ENCODE assay signal across 8 cellular contexts in the genomic region with DNA sequence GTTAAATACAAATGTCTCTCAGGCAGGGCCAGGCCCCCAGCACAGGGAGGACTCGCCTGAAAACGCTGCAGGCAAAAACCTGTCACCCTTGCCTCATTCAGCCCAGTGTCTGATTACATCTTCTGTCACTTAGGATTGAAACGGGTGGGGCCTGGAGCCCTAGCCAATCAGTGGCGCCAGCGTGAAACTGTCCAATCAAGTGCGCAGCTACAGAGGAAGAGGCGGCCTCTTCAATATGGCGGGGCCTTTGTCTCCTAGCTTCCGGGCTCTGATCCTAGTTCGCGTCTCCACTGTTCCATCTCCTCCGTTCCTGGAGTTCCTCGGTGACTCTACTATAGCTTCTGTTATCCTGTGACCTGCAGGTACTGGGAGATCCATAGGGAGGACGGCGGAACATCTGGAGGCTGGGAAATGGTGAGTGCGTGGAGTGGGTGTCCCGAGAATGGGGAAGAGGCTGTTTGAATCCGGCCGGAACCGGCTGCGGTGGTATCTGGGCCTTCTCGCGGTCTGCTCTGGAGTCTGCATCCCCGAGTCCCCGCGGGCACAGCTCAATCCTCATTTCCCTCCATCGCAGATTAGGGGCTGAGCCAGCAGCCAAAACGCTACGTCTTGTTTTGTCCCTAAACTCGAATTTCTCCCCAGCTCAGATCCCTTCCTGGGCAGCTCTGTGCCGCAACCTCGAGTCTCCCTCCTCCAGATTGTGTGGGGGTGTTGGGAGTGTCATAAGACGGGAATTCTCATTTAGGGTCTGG. TPM values are rescaled to one million over a fixed set of nuclear protein-coding genes. Genes with fewer than 3 reads are reported as not detected.
DNase-seq lines count a peak whose midpoint lies in the region; ATAC-seq, FAIRE-seq and TF ChIP-seq lines count a peak whose summit lies in the region.

ZNF736 (plus strand) TSS at position 222 of the 752 bp plus-strand sequence; CDS start at position 412, 190 bp downstream.

- H3K27me3 Mint-ChIP-seq in activated T-helper 1 cell treated with anti-CD3 and anti-CD28 coated beads, Interleukin-12 subunit alpha, Interleukin-12 subunit beta, Interleukin-2, Interleukin-4 antibody, amounts not matched to agents 30 ng/mL and 10 ng/mL and 1 ng/mL, durations not matched to agents 14 hours and 24 hours and 36 hours (ENCODE audit: insufficient read depth), result no peaks in the 10 kb centered on the region

- H3K36me3 Mint-ChIP-seq in activated T-helper 1 cell treated with anti-CD3 and anti-CD28 coated beads, Interleukin-12 subunit alpha, Interleukin-12 subunit beta, Interleukin-2, Interleukin-4 antibody, amounts not matched to agents 30 ng/mL and 10 ng/mL and 1 ng/mL, durations not matched to agents 14 hours and 24 hours and 36 hours (ENCODE audit: low read depth), result peaks cover 12% of the 10 kb centered on the region

- peak within 1 kb of the TSS; percentile 91 for H3K27ac ChIP-seq in fibroblast of lung (ENCODE audit: insufficient read depth, low read length)
- H3K27ac ChIP-seq in temporal lobe (ENCODE audit: low read depth, low read length), result peak within 1 kb of the TSS; percentile 40

- H3K4me1 Mint-ChIP-seq in activated T-helper 1 cell treated with anti-CD3 and anti-CD28 coated beads, Interleukin-12 subunit alpha, Interleukin-12 subunit beta, Interleukin-2, Interleukin-4 antibody, amounts not matched to agents 30 ng/mL and 10 ng/mL and 1 ng/mL, durations not matched to agents 14 hours and 24 hours and 36 hours (ENCODE audit: low read depth), result peaks cover 25% of the 10 kb centered on the region

- H3K4me3 ChIP-seq in fibroblast of lung (replicated peaks in 1 of 4; ENCODE audit: control extremely low read depth in 1 of 4, insufficient read depth in 1 of 4, low read depth in 3 of 4, low read length in 4 of 4), result peak within 1 kb of the TSS; percentile 67 to 96 (median 86)

- peak; percentile 100 for ATAC-seq in GM21576 (IDR thresholded peaks at IDR 0.05; ENCODE audit: unreplicated experiment)

- peak within 1 kb of the TSS; percentile 49 for H3K4me2 ChIP-seq in fibroblast of lung (ENCODE audit: extremely low read depth, insufficient read depth, low read length)

- H3K79me2 ChIP-seq in fibroblast of lung (ENCODE audit: control insufficient read depth, insufficient read depth, low read length), result peaks cover 21% of the 10 kb centered on the region

- H3K4me3 Mint-ChIP-seq in activated T-helper 1 cell treated with anti-CD3 and anti-CD28 coated beads, Interleukin-12 subunit alpha, Interleukin-12 subunit beta, Interleukin-2, Interleukin-4 antibody, amounts not matched to agents 30 ng/mL and 10 ng/mL and 1 ng/mL, durations not matched to agents 14 hours and 24 hours and 36 hours, result peak within 1 kb of the TSS; percentile 96

- H3K9me3 Mint-ChIP-seq in activated T-helper 1 cell treated with anti-CD3 and anti-CD28 coated beads, Interleukin-12 subunit alpha, Interleukin-12 subunit beta, Interleukin-2, Interleukin-4 antibody, amounts not matched to agents 30 ng/mL and 10 ng/mL and 1 ng/mL, durations not matched to agents 14 hours and 24 hours and 36 hours, result peaks cover 7% of the 10 kb centered on the region

- FAIRE-seq in RCC 7860 (lab: Jason Lieb, UNC), result peak; percentile 93

- H3K27me3 ChIP-seq in fibroblast of lung (ENCODE audit: control insufficient read depth, insufficient read depth, low read length), result no peaks in the 10 kb centered on the region

- H3K36me3 ChIP-seq in fibroblast of lung (ENCODE audit: control insufficient read depth, insufficient read depth, low read length), result no peaks in the 10 kb centered on the region

- H3K4me1 ChIP-seq in fibroblast of lung (ENCODE audit: control insufficient read depth, extremely low read depth, insufficient read depth, low read length), result no peaks in the 10 kb centered on the region

- intact Hi-C loops in activated T-helper 1 cell treated with anti-CD3 and anti-CD28 coated beads, Interleukin-12 subunit alpha, Interleukin-12 subunit beta, Interleukin-2, Interleukin-4 antibody, amounts not matched to agents 30 ng/mL and 10 ng/mL and 1 ng/mL, durations not matched to agents 14 hours and 24 hours and 36 hours (cut with micrococcal nuclease), result loop anchor here (1.0 to 5.0 kb wide), 7 partner anchors 33 to 1059 kb away; partner anchors contain the start of genes ERV3-1, ZNF107, ZNF273 and ZNF680

- peak within 1 kb of the TSS; percentile 87 for H3K9ac ChIP-seq in fibroblast of lung (ENCODE audit: insufficient read depth, low read length)

- no peaks in the 10 kb centered on the region for H4K20me1 ChIP-seq in fibroblast of lung (ENCODE audit: control insufficient read depth, extremely low read depth, insufficient read depth, low read length)

- no peak for TF ChIP-seq CTCF in fibroblast of lung (conservative IDR thresholded peaks at IDR 0.05 in 1 of 2, IDR thresholded peaks at IDR 0.05 in 1 of 2; ENCODE audit: low read depth in 1 of 2, low read length in 2 of 2)

- peak within 1 kb of the TSS; percentile 95 for H3K27ac Mint-ChIP-seq in activated T-helper 1 cell treated with anti-CD3 and anti-CD28 coated beads, Interleukin-12 subunit alpha, Interleukin-12 subunit beta, Interleukin-2, Interleukin-4 antibody, amounts not matched to agents 30 ng/mL and 10 ng/mL and 1 ng/mL, durations not matched to agents 14 hours and 24 hours and 36 hours

- no peaks in the 10 kb centered on the region for H3K9me3 ChIP-seq in fibroblast of lung (ENCODE audit: control insufficient read depth, insufficient read depth, low read depth, low read length)

- DNase-seq in DMS53 treated with DMSO at 0.1 percent for 48 hours (lab: John Stamatoyannopoulos, UW; ENCODE audit: unreplicated experiment) (peak; percentile 98), KG1 (lab: John Stamatoyannopoulos, UW) (peak; percentile 79), RCC 7860 (ENCODE audit: low spot score) (peak; percentile 93), fibroblast of lung (ENCODE audit: low read depth in 2 of 2) (peak; percentile 95), occipital lobe (lab: John Stamatoyannopoulos, UW) (peak; percentile 90)
- peak; percentile 82 for DNase-seq in activated T-helper 1 cell treated with anti-CD3 and anti-CD28 coated beads, Interleukin-12 subunit alpha, Interleukin-12 subunit beta, Interleukin-2, Interleukin-4 antibody, amounts not matched to agents 30 ng/mL and 10 ng/mL and 1 ng/mL, durations not matched to agents 14 hours and 24 hours and 36 hours (ENCODE audit: low spot score)

- H2AFZ ChIP-seq in fibroblast of lung (ENCODE audit: low read length), result peak within 1 kb of the TSS; percentile 91

RNA-seq across cellular contexts. Expression of gene ZNF736, which starts in this region (rescaled TPM):
- 19.8 and 21.3 TPM in 2 replicates for total RNA-seq in activated T-helper 1 cell treated with anti-CD3 and anti-CD28 coated beads, Interleukin-12 subunit alpha, Interleukin-12 subunit beta, Interleukin-2, Interleukin-4 antibody, amounts not matched to agents 30 ng/mL and 10 ng/mL and 1 ng/mL, durations not matched to agents 14 hours and 24 hours and 36 hours
- total RNA-seq in fibroblast of lung (5.9 and 10.2 TPM in 2 replicates), occipital lobe (63.8 TPM), temporal lobe (35.7 TPM)
- 4.3 and 4.5 TPM in 2 replicates for polyA plus RNA-seq in fibroblast of lung
- polyA plus RNA-seq in fibroblast of lung (2012), result 2.1 and 2.5 TPM in 2 replicates
- polyA minus RNA-seq in fibroblast of lung (ENCODE audit: low replicate concordance), result 1.8 and 6.3 TPM in 2 replicates

Comparison
In these comparisons a context has a peak if more than half of its experiments do, and no peak if none do; other contexts are left out.
1. Peak in every context shown above with its lines: DNase-seq, ATAC-seq, H3K4me3 ChIP-seq and H3K27ac ChIP-seq.